Comparison of ENCODE assay signal across 8 cellular contexts in the genomic region with DNA sequence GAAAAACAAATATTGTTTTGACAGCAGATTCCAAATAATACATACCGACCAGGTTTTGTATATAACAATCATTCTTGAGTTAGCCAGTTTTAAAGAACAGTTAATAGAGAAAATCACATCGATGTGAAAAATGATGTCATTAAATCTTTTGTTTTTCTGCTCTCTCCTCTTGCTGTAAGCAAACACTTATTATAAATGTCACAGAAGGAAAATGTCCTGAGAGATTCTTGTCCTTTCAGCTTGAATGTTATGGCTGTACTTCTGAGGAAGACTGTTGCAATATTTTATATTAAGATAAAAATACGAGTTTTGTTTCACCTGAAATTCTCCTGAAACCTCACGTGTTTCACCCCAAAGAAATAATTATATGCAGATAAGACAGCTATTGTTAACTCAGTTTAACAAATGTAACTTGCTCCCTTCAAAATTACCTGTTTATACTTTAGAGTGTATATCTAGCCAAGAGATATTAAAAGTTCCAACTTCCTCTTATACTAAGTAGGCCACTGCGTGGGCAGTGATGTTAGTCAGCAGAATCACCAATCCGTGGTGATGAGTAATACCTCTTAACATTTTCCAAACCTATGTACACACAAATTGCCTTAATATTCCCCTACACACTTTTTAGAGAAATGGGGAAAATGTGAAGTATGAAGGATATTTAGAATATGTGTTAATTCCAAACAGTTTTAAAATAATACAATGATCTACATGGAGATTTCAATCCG.
DNase-seq lines count a peak whose midpoint lies in the region; ATAC-seq, FAIRE-seq and TF ChIP-seq lines count a peak whose summit lies in the region.

No MANE protein-coding gene starts in this region.

- H3K4me1 ChIP-seq in A549 (peaks cover 25% of the 10 kb centered on the region; the same call in 2 of the 3 replicates), foreskin keratinocyte (peaks cover 13% of the 10 kb centered on the region), MM.1S (ENCODE audit: low read length) (no peaks in the 10 kb centered on the region)

- no peaks in the 10 kb centered on the region for H3K36me3 ChIP-seq in MM.1S (replicated peaks; ENCODE audit: insufficient read depth, low read length)
- no peaks in the 10 kb centered on the region for H3K36me3 ChIP-seq in WERI-Rb-1

- FAIRE-seq in A549 (lab: Jason Lieb, UNC): no peak

- H3K36me3 Mint-ChIP-seq in naive thymus-derived CD8-positive, alpha-beta T cell: no peaks in the 10 kb centered on the region

- WGBS in A549 (ENCODE audit: missing lambda C conversion rate): 11% methylated on average over 7 of the region's 7 CpGs

- ATAC-seq in A549 (peak; percentile 81 to 87), GM21360 (IDR thresholded peaks at IDR 0.05; ENCODE audit: unreplicated experiment) (peak; percentile 83), foreskin keratinocyte (peak; percentile 95), HG03457 (IDR thresholded peaks at IDR 0.05; ENCODE audit: unreplicated experiment) (no peak)
- no peak for ATAC-seq in naive thymus-derived CD8-positive, alpha-beta T cell

- TF ChIP-seq RAD21 in A549 (conservative IDR thresholded peaks at IDR 0.05 in 1 of 2, IDR thresholded peaks at IDR 0.05 in 1 of 2): no peak

- no peak overlapping the region for H3K4me3 Mint-ChIP-seq in naive thymus-derived CD8-positive, alpha-beta T cell

- CTCF ChIA-PET in A549 (lab: Yijun Ruan, JAX): no interaction called here

- H3K79me2 ChIP-seq in MM.1S (ENCODE audit: low read length): no peaks in the 10 kb centered on the region

- TF ChIP-seq CTCF in A549 (IDR thresholded peaks at IDR 0.05) (no peak), foreskin keratinocyte (conservative IDR thresholded peaks at IDR 0.05) (no peak), MM.1S (IDR thresholded peaks at IDR 0.05; ENCODE audit: low read length) (no peak), WERI-Rb-1 (IDR thresholded peaks at IDR 0.05; ENCODE audit: low read depth, low read length) (no peak)

- H3K27ac ChIP-seq in A549 (peak overlapping the region; percentile 57 to 68), foreskin keratinocyte (no peak overlapping the region), MM.1S (ENCODE audit: low read length) (no peak overlapping the region), WERI-Rb-1 (no peak overlapping the region)

- H3K9me3 ChIP-seq in A549 (peaks cover 8% of the 10 kb centered on the region; the same call in 2 of the 3 replicates), MM.1S (replicated peaks; ENCODE audit: insufficient read depth, low read length) (no peaks in the 10 kb centered on the region), WERI-Rb-1 (ENCODE audit: severe bottlenecking) (no peaks in the 10 kb centered on the region)

- peaks cover 0 to 6% (median 0%) of the 10 kb centered on the region in 9 donors for H3K9me3 Mint-ChIP-seq in naive thymus-derived CD8-positive, alpha-beta T cell

- H3K27me3 Mint-ChIP-seq in naive thymus-derived CD8-positive, alpha-beta T cell: no peaks in the 10 kb centered on the region

- H3K4me3 ChIP-seq in A549 (no peak overlapping the region), MM.1S (ENCODE audit: low read length) (no peak overlapping the region), WERI-Rb-1 (ENCODE audit: low read depth, low read length) (no peak overlapping the region)

- no peak for TF ChIP-seq EP300 in A549 (IDR thresholded peaks at IDR 0.05)

- H3K27me3 ChIP-seq in foreskin keratinocyte (no peaks in the 10 kb centered on the region), MM.1S (replicated peaks; ENCODE audit: insufficient read depth, low read length) (no peaks in the 10 kb centered on the region), WERI-Rb-1 (ENCODE audit: insufficient read depth, low read depth, severe bottlenecking) (no peaks in the 10 kb centered on the region)

- H3K4me1 Mint-ChIP-seq in naive thymus-derived CD8-positive, alpha-beta T cell: no peaks in the 10 kb centered on the region

- POLR2A ChIA-PET in A549 (lab: Yijun Ruan, JAX): no interaction called here
- POLR2A ChIA-PET in naive thymus-derived CD8-positive, alpha-beta T cell (lab: Charles Lee): no interaction called here

- H3K4me2 ChIP-seq in A549: peak overlapping the region; percentile 65
- no peak overlapping the region for H3K4me2 ChIP-seq in MM.1S (ENCODE audit: low read depth, low read length)

- H3K27ac Mint-ChIP-seq in naive thymus-derived CD8-positive, alpha-beta T cell: no peak overlapping the region

- peak; percentile 23 to 69 for DNase-seq in A549 (ENCODE audit: low read depth in 1 of 2, low spot score in 1 of 2)
- peak; percentile 81 for DNase-seq in RKO (ENCODE audit: low spot score)
- DNase-seq in foreskin keratinocyte: peak in 1 of 2 donors; percentile 70
- DNase-seq in MM.1S: no peak
- no peak for DNase-seq in WERI-Rb-1
- DNase-seq in naive thymus-derived CD8-positive, alpha-beta T cell: no peak

- TF ChIP-seq POLR2A in A549 (IDR thresholded peaks at IDR 0.05; ENCODE audit: low read length): no peak

- H2AFZ ChIP-seq in MM.1S (ENCODE audit: low read length): no peak overlapping the region

- no peak overlapping the region for H3K9ac ChIP-seq in MM.1S (ENCODE audit: low read length)

- no peaks in the 10 kb centered on the region for H3F3A ChIP-seq in MM.1S (ENCODE audit: insufficient read depth, low read length)

- no peaks in the 10 kb centered on the region for H4K20me1 ChIP-seq in MM.1S (ENCODE audit: insufficient read depth, low read length)

- H3K9me2 ChIP-seq in MM.1S (replicated peaks; ENCODE audit: insufficient read depth, low read length): no peaks in the 10 kb centered on the region

TF ChIP-seq in A549, 52 proteins besides CTCF, POLR2A, EP300 and RAD21:
- TF ChIP-seq MAFK (IDR thresholded peaks at IDR 0.05; ENCODE audit: partially characterized antibody): peak; percentile 39
- TF ChIP-seq JUNB (IDR thresholded peaks at IDR 0.05): peak; percentile 23; the same call in 1 of the 2 replicates
- no peak for TF ChIP-seq RFX5 (IDR thresholded peaks at IDR 0.05)
- no peak for TF ChIP-seq HDAC2 (IDR thresholded peaks at IDR 0.05)
- TF ChIP-seq FOSL2 (IDR thresholded peaks at IDR 0.05): 0 out of 2 replicates have a peak, but pooled peaks have one; percentile 27
- TF ChIP-seq FOSL2 (CRISPR knock-in tag; IDR thresholded peaks at IDR 0.05): peak; percentile 81
- TF ChIP-seq GATA3 (IDR thresholded peaks at IDR 0.05; ENCODE audit: borderline replicate concordance): peak; percentile 51; the same call in 1 of the 2 replicates
- TF ChIP-seq HEYL (CRISPR knock-in tag; IDR thresholded peaks at IDR 0.05): no peak

Comparison
In these comparisons a context has a peak if more than half of its experiments do, and no peak if none do; other contexts are left out.
1. ATAC-seq: peak in A549 (2 of 2), GM21360 (single experiment) and foreskin keratinocyte (single experiment); none in HG03457 (single experiment) and naive thymus-derived CD8-positive, alpha-beta T cell (0 of 2).
2. DNase-seq: peak in A549 (2 of 2) and RKO (single experiment); none in MM.1S (single experiment), WERI-Rb-1 (single experiment) and naive thymus-derived CD8-positive, alpha-beta T cell (0 of 10).
3. H3K27ac ChIP-seq: peak in A549 (2 of 2); none in foreskin keratinocyte (single experiment), MM.1S (single experiment) and WERI-Rb-1 (single experiment).